ENCODE assay signal across 27 cellular contexts in the genomic region with DNA sequence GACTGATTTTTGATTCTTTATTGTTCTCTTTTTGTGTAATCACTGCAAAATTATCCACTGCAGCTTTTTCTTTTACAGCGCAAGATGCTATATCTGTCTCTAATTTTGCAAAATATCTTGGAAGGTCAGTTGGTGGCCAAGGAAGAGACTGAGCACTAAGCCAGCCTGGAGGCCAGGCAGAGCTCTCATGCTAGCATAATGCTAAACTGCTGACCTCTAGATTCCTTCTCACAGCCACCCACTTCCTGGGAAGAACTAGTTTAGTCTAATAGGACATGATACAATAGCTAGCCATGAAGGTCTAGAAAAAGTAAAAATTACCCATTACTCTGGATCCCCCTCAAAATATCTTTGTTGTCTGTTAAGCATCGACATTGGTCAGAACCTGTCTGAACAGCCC.
"Had no signal": no experiment of that assay in that cellular context is flagged by ENCODE, and none has a peak within 500 bp of the region (broad histone marks: within the 10 kb centered on the region; RNA-seq: fewer than 3 reads in every experiment).

No MANE protein-coding gene starts in this region.

- ATAC-seq: activated CD8-positive, alpha-beta T cell treated with anti-CD3 and anti-CD28 coated beads for 36 hours; activated T-cell treated with anti-CD3 and anti-CD28 coated beads, Interleukin-2, amount 50 U/mL, for 72 hours; K562; PC-3 had no signal

- H3K4me3 ChIP-seq: adrenal gland, K562, Peyer's patch, SJSA1 had no signal

- DNase-seq: activated CD4-positive, alpha-beta T cell treated with anti-CD3 and anti-CD28 coated beads, Interleukin-2, amount 10 ng/mL, durations not matched to agents 24 days and 14 days; activated CD4-positive, alpha-beta T cell treated with anti-CD3 and anti-CD28 coated beads, Interleukin-2, amount 50 U/mL, for 4 hours; activated CD8-positive, alpha-beta T cell treated with anti-CD3 and anti-CD28 coated beads for 36 hours; activated gamma-delta T cell; activated naive CD4-positive, alpha-beta T cell treated with Interleukin-2 at 50 U/mL for 16 hours; activated naive CD8-positive, alpha-beta T cell treated with anti-CD3 and anti-CD28 coated beads, Interleukin-2, amount 10 ng/mL, durations not matched to agents 7 days and 5 days; activated T-cell treated with anti-CD3 and anti-CD28 coated beads, Interleukin-2, amount 50 U/mL, for 1 hour; activated T-cell treated with anti-CD3 and anti-CD28 coated beads, Interleukin-2, amount 50 U/mL, for 72 hours; adrenal gland; aorta; brain microvascular endothelial cell; central memory CD4-positive, alpha-beta T cell; NCI-H1105 treated with DMSO at 0.1 percent for 48 hours; NCI-H1436; NCI-H1694; NCI-H1930; NCI-H2081 treated with DMSO at 0.1 percent for 48 hours; NCI-H226; NCI-H446 treated with DMSO at 0.1 percent for 48 hours; NCI-H524; PC-3; Peyer's patch; RPMI8226; SHP77 treated with DMSO at 0.1 percent for 48 hours; SK-N-SH had no signal
